Comparison of ENCODE assay signal across 27 cellular contexts in genomic region chr17:35868791-35869190, GRCh38. TPM values are rescaled to one million over a fixed set of nuclear protein-coding genes. Genes with fewer than 3 reads are reported as not detected.
"Had no signal": no experiment of that assay in that cellular context is flagged by ENCODE, and none has a peak within 500 bp of the region (broad histone marks: within the 10 kb centered on the region; RNA-seq: fewer than 3 reads in every experiment).

HEATR9 (minus strand) TSS chr17:35868891; CDS start chr17:35868742, 149 bp downstream.

- H3K36me3 ChIP-seq: left lung, lower lobe of right lung, right atrium auricular region, uterus had no signal

- H3K27ac ChIP-seq: esophagus muscularis mucosa, foreskin keratinocyte, heart right ventricle, left lung, lower lobe of right lung, right atrium auricular region, spleen, uterus had no signal

- H3K27me3 ChIP-seq: esophagus muscularis mucosa, foreskin keratinocyte, heart right ventricle, left lung, right atrium auricular region, spleen, uterus had no signal

- ATAC-seq: foreskin keratinocyte; heart right ventricle; left lung; lower lobe of right lung; naive thymus-derived CD8-positive, alpha-beta T cell had no signal

- H3K4me1 ChIP-seq: foreskin keratinocyte, lower lobe of right lung, uterus had no signal

- H3K9me3 Mint-ChIP-seq: activated naive CD4-positive, alpha-beta T cell treated with anti-CD3 and anti-CD28 coated beads, Interleukin-2, amount 10 ng/mL, durations not matched to agents 7 days and 5 days; naive thymus-derived CD8-positive, alpha-beta T cell; stimulated activated naive CD8-positive, alpha-beta T cell treated with anti-CD3 and anti-CD28 coated beads, Interleukin-15, Interleukin-2, amounts not matched to agents 100 ng/mL and 50 ng/mL, for 24 hours; type B pancreatic cell had no signal

- H3K27me3 Mint-ChIP-seq: activated naive CD4-positive, alpha-beta T cell treated with anti-CD3 and anti-CD28 coated beads, Interleukin-2, amount 10 ng/mL, durations not matched to agents 7 days and 5 days; naive thymus-derived CD8-positive, alpha-beta T cell; stimulated activated naive CD8-positive, alpha-beta T cell treated with anti-CD3 and anti-CD28 coated beads, Interleukin-15, Interleukin-2, amounts not matched to agents 100 ng/mL and 50 ng/mL, for 24 hours; type B pancreatic cell had no signal

- H3K27ac Mint-ChIP-seq: activated naive CD4-positive, alpha-beta T cell treated with anti-CD3 and anti-CD28 coated beads, Interleukin-2, amount 10 ng/mL, durations not matched to agents 7 days and 5 days; stimulated activated naive CD8-positive, alpha-beta T cell treated with anti-CD3 and anti-CD28 coated beads, Interleukin-15, Interleukin-2, amounts not matched to agents 100 ng/mL and 50 ng/mL, for 24 hours; type B pancreatic cell had no signal

- DNase-seq: activated CD4-positive, alpha-beta T cell treated with anti-CD3 and anti-CD28 coated beads, Interleukin-2, amount 50 U/mL, for 1 hour; activated CD4-positive, CD25-positive, alpha-beta regulatory T cell treated with anti-CD3 and anti-CD28 coated beads, Interleukin-2, amount 50 U/mL, for 72 hours; activated CD8-positive, alpha-beta memory T cell treated with anti-CD3 and anti-CD28 coated beads, Interleukin-2, amount 50 U/mL, for 4 hours; activated gamma-delta T cell; activated naive CD4-positive, alpha-beta T cell treated with anti-CD3 and anti-CD28 coated beads, Interleukin-2, amount 10 ng/mL, durations not matched to agents 7 days and 5 days; activated T-cell treated with anti-CD3 and anti-CD28 coated beads, Interleukin-2, amount 50 U/mL, for 1 hour; amygdala; caudate nucleus; foreskin keratinocyte; heart right ventricle; kidney glomerular epithelial cell; left lung; lower lobe of right lung; mesenchymal stem cell; naive thymus-derived CD8-positive, alpha-beta T cell; spleen; stimulated activated CD4-positive, alpha-beta T cell treated with anti-CD3 and anti-CD28 coated beads, Interleukin-2, amount 100 ng/mL, for 48 hours; substantia nigra; T1000; uterus had no signal

- H3K36me3 Mint-ChIP-seq: activated naive CD4-positive, alpha-beta T cell treated with anti-CD3 and anti-CD28 coated beads, Interleukin-2, amount 10 ng/mL, durations not matched to agents 7 days and 5 days; type B pancreatic cell had no signal

- H3K9me3 ChIP-seq: esophagus muscularis mucosa, heart right ventricle, left lung, lower lobe of right lung, right atrium auricular region, spleen, uterus had no signal

- H3K4me3 ChIP-seq: esophagus muscularis mucosa, heart right ventricle, left lung, lower lobe of right lung, right atrium auricular region, spleen, uterus had no signal

- H3K4me3 Mint-ChIP-seq: activated naive CD4-positive, alpha-beta T cell treated with anti-CD3 and anti-CD28 coated beads, Interleukin-2, amount 10 ng/mL, durations not matched to agents 7 days and 5 days; stimulated activated naive CD8-positive, alpha-beta T cell treated with anti-CD3 and anti-CD28 coated beads, Interleukin-15, Interleukin-2, amounts not matched to agents 100 ng/mL and 50 ng/mL, for 24 hours; type B pancreatic cell had no signal

RNA-seq across cellular contexts. Expression of gene HEATR9, which starts in this region (rescaled TPM):
- total RNA-seq: foreskin keratinocyte, glomerular endothelial cell, heart right ventricle, omental fat pad, pulmonary artery endothelial cell, right atrium auricular region, uterus had no signal
